ENCODE assay signal across 11 cellular contexts in genomic region chr5:140246378-140247122, GRCh38. TPM values are rescaled to one million over a fixed set of nuclear protein-coding genes. Genes with fewer than 3 reads are reported as not detected.
DNase-seq lines count a peak whose midpoint lies in the region; ATAC-seq and TF ChIP-seq lines count a peak whose summit lies in the region.
"Had no signal": no experiment of that assay in that cellular context is flagged by ENCODE, and none has a peak within 500 bp of the region (broad histone marks: within the 10 kb centered on the region; RNA-seq: fewer than 3 reads in every experiment).

No MANE protein-coding gene starts in this region.

- H3K4me3 ChIP-seq in astrocyte of the cerebellum (ENCODE audit: low read depth, low read length) = no peak overlapping the region
- no peak overlapping the region for H3K4me3 ChIP-seq in right atrium auricular region
- no peak overlapping the region for H3K4me3 ChIP-seq in gastrocnemius medialis

- ATAC-seq in gastrocnemius medialis (peak in 1 of 2 donors; percentile 12), GM18498 (IDR thresholded peaks at IDR 0.05; ENCODE audit: unreplicated experiment) (no peak)

- H3K9me3 ChIP-seq in right atrium auricular region (no peaks in the 10 kb centered on the region), gastrocnemius medialis (no peaks in the 10 kb centered on the region)

- peak overlapping the region; percentile 66 to 84 for H3K27ac ChIP-seq in right atrium auricular region
- H3K27ac ChIP-seq in gastrocnemius medialis = peak overlapping the region; percentile 87 to 93 (median 92)
- H3K27ac ChIP-seq: parathyroid adenoma had no signal

- H3K36me3 ChIP-seq in right atrium auricular region (peaks cover 9% of the 10 kb centered on the region), gastrocnemius medialis (peaks cover 0 to 5% of the 10 kb centered on the region in 2 donors)

- TF ChIP-seq POLR2A in gastrocnemius medialis (IDR thresholded peaks at IDR 0.05) = no peak

- peaks cover 0 to 56% of the 10 kb centered on the region in 2 donors for H3K4me1 ChIP-seq in right atrium auricular region
- peaks cover 68 to 85% of the 10 kb centered on the region in 2 donors for H3K4me1 ChIP-seq in gastrocnemius medialis

- no peaks in the 10 kb centered on the region for H3K27me3 ChIP-seq in right atrium auricular region
- H3K27me3 ChIP-seq in gastrocnemius medialis = no peaks in the 10 kb centered on the region

- in situ Hi-C loops in astrocyte of the cerebellum (cut with HindIII; ENCODE audit: low sequenced_read_pairs) (no loop called here), gastrocnemius medialis (cut with MboI; ENCODE audit: low sequenced_read_pairs in 4 of 4) (loop anchor here in 1 of 4 donors (5.0 to 25.0 kb wide), 2 partner anchors 106 to 316 kb away; partner anchors contain the start of genes APBB3, SLC35A4 and SRA1)

- intact Hi-C loops in gastrocnemius medialis (cut with DNase I; ENCODE audit: low total_unique reads) = loop anchor here (1.0 to 10.0 kb wide), 2 partner anchors 15 to 308 kb away; partner anchors contain the start of gene SRA1

- no peak for TF ChIP-seq CTCF in astrocyte of the cerebellum (IDR thresholded peaks at IDR 0.05; ENCODE audit: low read depth, low read length, missing control alignments)
- TF ChIP-seq CTCF in right atrium auricular region (IDR thresholded peaks at IDR 0.05) = no peak
- no peak for TF ChIP-seq CTCF in gastrocnemius medialis (IDR thresholded peaks at IDR 0.05 in 4 of 5, conservative IDR thresholded peaks at IDR 0.05 in 1 of 5)

- peak; percentile 81 for DNase-seq in GM03348 (ENCODE audit: low spot score)
- DNase-seq in astrocyte of the cerebellum (ENCODE audit: low read depth) = peak; percentile 63
- peak; percentile 80 for DNase-seq in right atrium auricular region (ENCODE audit: low spot score)
- DNase-seq in gastrocnemius medialis = no peak
- no peak for DNase-seq in NCI-H524 (lab: John Stamatoyannopoulos, UW)
- DNase-seq in NCI-H187 treated with DMSO at 0.1 percent for 48 hours (lab: John Stamatoyannopoulos, UW) = no peak
- DNase-seq in UCSD-AML1 (lab: John Stamatoyannopoulos, UW; ENCODE audit: unreplicated experiment) = no peak
- DNase-seq: activated naive CD4-positive, alpha-beta T cell treated with anti-CD3 and anti-CD28 coated beads for 36 hours; OCI-M1 had no signal

RNA-seq across cellular contexts. Expression of gene PFDN1, which starts 56.4 kb away (rescaled TPM):
- total RNA-seq in right atrium auricular region (100 to 1,000 TPM in 1 of 2 donors, 10 to 100 TPM in 1; 80.4 to 123 TPM), gastrocnemius medialis (10 to 100 TPM; 47.9 to 81.0 (median 77.9) TPM)

Comparison
In these comparisons a context has a peak if more than half of its experiments do, and no peak if none do; other contexts are left out.
1. DNase-seq: peak in GM03348 (single experiment), astrocyte of the cerebellum (single experiment) and right atrium auricular region (single experiment); none in gastrocnemius medialis (0 of 2), NCI-H524 (0 of 2), NCI-H187 treated with DMSO at 0.1 percent for 48 hours (single experiment) and UCSD-AML1 (single experiment).